Comparison of ENCODE assay signal across 18 cellular contexts in genomic region chr4:159503243-159503642, GRCh38.
A peak's percentile ranks its signal among the peaks of the same experiment; 100 is the strongest.
DNase-seq lines count a peak whose midpoint lies in the region; ATAC-seq, FAIRE-seq and TF ChIP-seq lines count a peak whose summit lies in the region.
"Had no signal": no experiment of that assay in that cellular context is flagged by ENCODE, and none has a peak within 500 bp of the region (broad histone marks: within the 10 kb centered on the region; RNA-seq: fewer than 3 reads in every experiment).

No MANE protein-coding gene starts in this region.

- no peak for ATAC-seq in HG02938 (IDR thresholded peaks at IDR 0.05; ENCODE audit: unreplicated experiment)
- ATAC-seq: Panc1, Right ventricle myocardium inferior had no signal

- H3K4me3 ChIP-seq in bronchial epithelial cell (ENCODE audit: low read depth, low read length) (no peak overlapping the region), skeletal muscle satellite cell (ENCODE audit: low read length) (no peak overlapping the region)
- H3K4me3 ChIP-seq: BLaER1 treated with 17β-estradiol and CSF1 and Interleukin-3, amounts not matched to agents 10 nM and 100 nM had no signal

- no peak overlapping the region for H3K9ac ChIP-seq in skeletal muscle satellite cell (ENCODE audit: low read depth, low read length)
- H3K9ac ChIP-seq: BLaER1 treated with 17β-estradiol and CSF1 and Interleukin-3, amounts not matched to agents 10 nM and 100 nM; SK-N-SH had no signal

- peak; percentile 58 for FAIRE-seq in bronchial epithelial cell (lab: Jason Lieb, UNC)

- H3K27me3 ChIP-seq in bronchial epithelial cell (ENCODE audit: control insufficient read depth, insufficient read depth, low read length) (no peaks in the 10 kb centered on the region), skeletal muscle satellite cell (ENCODE audit: control insufficient read depth, insufficient read depth, low read length) (no peaks in the 10 kb centered on the region)
- H3K27me3 ChIP-seq: BLaER1 treated with 17β-estradiol and CSF1 and Interleukin-3, amounts not matched to agents 10 nM and 100 nM had no signal

- H3K36me3 ChIP-seq in bronchial epithelial cell (ENCODE audit: control insufficient read depth, insufficient read depth, low read length) = no peaks in the 10 kb centered on the region
- H3K36me3 ChIP-seq in skeletal muscle satellite cell (ENCODE audit: insufficient read depth, low read length) = no peaks in the 10 kb centered on the region
- H3K36me3 ChIP-seq: BLaER1 treated with 17β-estradiol and CSF1 and Interleukin-3, amounts not matched to agents 10 nM and 100 nM had no signal

- no peaks in the 10 kb centered on the region for H3K9me3 ChIP-seq in skeletal muscle satellite cell (replicated peaks; ENCODE audit: low read length)
- H3K9me3 ChIP-seq: BLaER1 treated with 17β-estradiol and CSF1 and Interleukin-3, amounts not matched to agents 10 nM and 100 nM; SK-N-SH had no signal

- TF ChIP-seq CTCF in bronchial epithelial cell (IDR thresholded peaks at IDR 0.05; ENCODE audit: insufficient read depth, low read length, severe bottlenecking) = no peak

- H3K4me2 ChIP-seq in skeletal muscle satellite cell (ENCODE audit: low read length) = peak overlapping the region; percentile 27
- H3K4me2 ChIP-seq: BLaER1 treated with 17β-estradiol and CSF1 and Interleukin-3, amounts not matched to agents 10 nM and 100 nM; SK-N-SH had no signal

- H3K4me1 ChIP-seq in skeletal muscle satellite cell (ENCODE audit: control insufficient read depth, insufficient read depth, low read length) = peaks cover 26% of the 10 kb centered on the region
- H3K4me1 ChIP-seq: BLaER1 treated with 17β-estradiol and CSF1 and Interleukin-3, amounts not matched to agents 10 nM and 100 nM had no signal

- DNase-seq in NCI-H82 (lab: John Stamatoyannopoulos, UW) (peak; percentile 43), NCI-H82 treated with DMSO at 0.1 percent for 48 hours (lab: John Stamatoyannopoulos, UW; ENCODE audit: unreplicated experiment) (no peak), bronchial epithelial cell (ENCODE audit: low read depth) (no peak), iPS-NIHi11 (ENCODE audit: low spot score) (peak; percentile 44), HCEC 1CT (no peak), NCI-H748 treated with DMSO at 0.1 percent for 48 hours (lab: John Stamatoyannopoulos, UW) (no peak)
- DNase-seq: 8988T, DMS 273 treated with DMSO at 0.1 percent for 48 hours, NCI-H1417 treated with DMSO at 0.1 percent for 48 hours, NCI-H2029 treated with DMSO at 0.1 percent for 48 hours, NCI-H226, NCI-H526, SK-N-SH had no signal

Comparison
In these comparisons a context has a peak if more than half of its experiments do, and no peak if none do; other contexts are left out.
1. DNase-seq: peak in NCI-H82 (single experiment) and iPS-NIHi11 (single experiment); none in NCI-H82 treated with DMSO at 0.1 percent for 48 hours (single experiment), bronchial epithelial cell (single experiment), HCEC 1CT (single experiment) and NCI-H748 treated with DMSO at 0.1 percent for 48 hours (single experiment).